1 cellular context compared by ENCODE assay signal in the genomic region with DNA sequence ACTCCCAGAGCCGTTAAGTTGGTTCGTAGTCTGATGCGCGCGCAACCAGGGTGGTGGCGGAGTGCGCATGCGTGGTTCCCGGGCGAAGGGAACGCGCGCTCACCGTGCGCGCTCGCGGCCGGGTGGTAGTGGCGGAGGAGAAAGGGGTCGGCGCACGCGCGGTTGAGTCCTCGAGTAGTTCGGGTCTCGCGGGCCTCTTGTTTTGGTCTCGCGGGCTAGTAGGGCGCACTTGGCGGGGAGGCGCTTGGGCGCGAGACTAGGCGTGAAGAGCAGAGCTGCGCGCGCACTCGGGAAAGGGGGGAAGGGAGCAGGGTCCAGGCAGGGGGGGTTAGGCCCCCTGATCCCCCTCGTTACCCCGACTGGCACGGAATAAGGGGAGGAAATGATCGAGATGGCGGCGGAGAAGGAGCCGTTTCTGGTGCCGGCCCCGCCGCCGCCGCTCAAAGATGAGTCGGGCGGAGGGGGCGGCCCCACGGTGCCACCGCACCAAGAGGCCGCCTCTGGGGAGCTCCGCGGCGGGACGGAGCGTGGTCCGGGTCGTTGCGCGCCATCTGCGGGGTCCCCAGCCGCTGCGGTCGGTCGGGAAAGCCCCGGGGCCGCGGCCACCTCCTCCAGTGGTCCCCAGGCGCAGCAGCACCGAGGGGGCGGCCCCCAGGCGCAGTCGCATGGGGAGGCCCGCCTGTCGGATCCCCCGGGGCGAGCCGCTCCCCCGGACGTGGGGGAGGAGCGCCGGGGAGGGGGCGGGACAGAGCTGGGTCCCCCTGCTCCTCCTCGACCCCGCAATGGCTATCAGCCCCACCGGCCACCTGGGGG.
TF ChIP-seq lines count a peak whose summit lies in the region.

A gene with protein sequence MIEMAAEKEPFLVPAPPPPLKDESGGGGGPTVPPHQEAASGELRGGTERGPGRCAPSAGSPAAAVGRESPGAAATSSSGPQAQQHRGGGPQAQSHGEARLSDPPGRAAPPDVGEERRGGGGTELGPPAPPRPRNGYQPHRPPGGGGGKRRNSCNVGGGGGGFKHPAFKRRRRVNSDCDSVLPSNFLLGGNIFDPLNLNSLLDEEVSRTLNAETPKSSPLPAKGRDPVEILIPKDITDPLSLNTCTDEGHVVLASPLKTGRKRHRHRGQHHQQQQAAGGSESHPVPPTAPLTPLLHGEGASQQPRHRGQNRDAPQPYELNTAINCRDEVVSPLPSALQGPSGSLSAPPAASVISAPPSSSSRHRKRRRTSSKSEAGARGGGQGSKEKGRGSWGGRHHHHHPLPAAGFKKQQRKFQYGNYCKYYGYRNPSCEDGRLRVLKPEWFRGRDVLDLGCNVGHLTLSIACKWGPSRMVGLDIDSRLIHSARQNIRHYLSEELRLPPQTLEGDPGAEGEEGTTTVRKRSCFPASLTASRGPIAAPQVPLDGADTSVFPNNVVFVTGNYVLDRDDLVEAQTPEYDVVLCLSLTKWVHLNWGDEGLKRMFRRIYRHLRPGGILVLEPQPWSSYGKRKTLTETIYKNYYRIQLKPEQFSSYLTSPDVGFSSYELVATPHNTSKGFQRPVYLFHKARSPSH (plus strand): TSS at position 195 of the 813 bp plus-strand sequence. CDS start 188 bp downstream, at position 383.

TF ChIP-seq in HepG2, 621 proteins besides CTCF, POLR2A, EP300 and RAD21 (continued from another document and continues in another):
- TF ChIP-seq, protein P1, sequence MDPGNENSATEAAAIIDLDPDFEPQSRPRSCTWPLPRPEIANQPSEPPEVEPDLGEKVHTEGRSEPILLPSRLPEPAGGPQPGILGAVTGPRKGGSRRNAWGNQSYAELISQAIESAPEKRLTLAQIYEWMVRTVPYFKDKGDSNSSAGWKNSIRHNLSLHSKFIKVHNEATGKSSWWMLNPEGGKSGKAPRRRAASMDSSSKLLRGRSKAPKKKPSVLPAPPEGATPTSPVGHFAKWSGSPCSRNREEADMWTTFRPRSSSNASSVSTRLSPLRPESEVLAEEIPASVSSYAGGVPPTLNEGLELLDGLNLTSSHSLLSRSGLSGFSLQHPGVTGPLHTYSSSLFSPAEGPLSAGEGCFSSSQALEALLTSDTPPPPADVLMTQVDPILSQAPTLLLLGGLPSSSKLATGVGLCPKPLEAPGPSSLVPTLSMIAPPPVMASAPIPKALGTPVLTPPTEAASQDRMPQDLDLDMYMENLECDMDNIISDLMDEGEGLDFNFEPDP (CRISPR knock-in tag; conservative IDR thresholded peaks at IDR 0.05), result no peak
- TF ChIP-seq GTF3A (CRISPR knock-in tag; conservative IDR thresholded peaks at IDR 0.05) (no peak), DNMT3B (CRISPR knock-in tag; conservative IDR thresholded peaks at IDR 0.05) (no peak), SOX5 (CRISPR knock-in tag; IDR thresholded peaks at IDR 0.05; ENCODE audit: borderline replicate concordance) (no peak), HNF4G (IDR thresholded peaks at IDR 0.05; ENCODE audit: borderline replicate concordance, low read depth, low read length) (no peak), HNF4G (CRISPR knock-in tag; IDR thresholded peaks at IDR 0.05; ENCODE audit: borderline replicate concordance, low read depth) (no peak), ZNF766 (CRISPR knock-in tag; IDR thresholded peaks at IDR 0.05; ENCODE audit: borderline replicate concordance) (peak; percentile 44; the same call in 1 of the 2 replicates), REXO4 (CRISPR knock-in tag; IDR thresholded peaks at IDR 0.05; ENCODE audit: borderline replicate concordance) (no peak), NKX3-1 (CRISPR knock-in tag; IDR thresholded peaks at IDR 0.05) (no peak; the same call in 1 of the 2 replicates), IRF2 (CRISPR knock-in tag; IDR thresholded peaks at IDR 0.05) (0 out of 2 replicates have a peak, but pooled peaks have one; percentile 30), ETV5 (CRISPR knock-in tag; IDR thresholded peaks at IDR 0.05; ENCODE audit: borderline replicate concordance) (no peak; the same call in 1 of the 2 replicates), ZNF205 (CRISPR knock-in tag; IDR thresholded peaks at IDR 0.05) (no peak; the same call in 1 of the 2 replicates), REL (CRISPR knock-in tag; conservative IDR thresholded peaks at IDR 0.05) (no peak), SMYD3 (CRISPR knock-in tag; IDR thresholded peaks at IDR 0.05) (no peak), HNRNPH1 (optimal IDR thresholded peaks at IDR 0.05; ENCODE audit: low read depth, low read length) (peak; percentile 5), ZFP1 (CRISPR knock-in tag; IDR thresholded peaks at IDR 0.05) (no peak), ZNF335 (CRISPR knock-in tag; IDR thresholded peaks at IDR 0.05) (no peak), ZNF878 (CRISPR knock-in tag; IDR thresholded peaks at IDR 0.05) (0 out of 2 replicates have a peak, but pooled peaks have one; percentile 21), ZSCAN31 (CRISPR knock-in tag; IDR thresholded peaks at IDR 0.05; ENCODE audit: low read depth) (0 out of 2 replicates have a peak, but pooled peaks have one; percentile 17), HMG20A (CRISPR knock-in tag; IDR thresholded peaks at IDR 0.05; ENCODE audit: borderline replicate concordance) (no peak), ZIK1 (CRISPR knock-in tag; IDR thresholded peaks at IDR 0.05; ENCODE audit: borderline replicate concordance, low read depth) (no peak), SNAPC4 (CRISPR knock-in tag; IDR thresholded peaks at IDR 0.05) (peak; percentile 81; the same call in 1 of the 2 replicates), KLF11 (CRISPR knock-in tag; IDR thresholded peaks at IDR 0.05) (no peak), NR2F1 (CRISPR knock-in tag; IDR thresholded peaks at IDR 0.05) (no peak), ZBTB46 (CRISPR knock-in tag; IDR thresholded peaks at IDR 0.05; ENCODE audit: borderline replicate concordance) (no peak), PHF8 (CRISPR knock-in tag; IDR thresholded peaks at IDR 0.05) (peak; percentile 57; the same call in 1 of the 2 replicates), ZNF724P (CRISPR knock-in tag; IDR thresholded peaks at IDR 0.05; ENCODE audit: borderline replicate concordance) (no peak; the same call in 1 of the 2 replicates), YEATS4 (CRISPR knock-in tag; IDR thresholded peaks at IDR 0.05; ENCODE audit: borderline replicate concordance) (peak; percentile 76), HNRNPLL (IDR thresholded peaks at IDR 0.05; ENCODE audit: low read depth, low read length, poor library complexity, severe bottlenecking) (no peak), NRL (CRISPR knock-in tag; IDR thresholded peaks at IDR 0.05; ENCODE audit: borderline replicate concordance) (no peak; the same call in 1 of the 2 replicates), ELF3 (CRISPR knock-in tag; IDR thresholded peaks at IDR 0.05) (no peak), MED8 (CRISPR knock-in tag; IDR thresholded peaks at IDR 0.05; ENCODE audit: insufficient replicate concordance) (no peak), NFATC3 (CRISPR knock-in tag; IDR thresholded peaks at IDR 0.05) (no peak), ZNF619 (CRISPR knock-in tag; IDR thresholded peaks at IDR 0.05) (no peak), FOXJ3 (CRISPR knock-in tag; IDR thresholded peaks at IDR 0.05; ENCODE audit: borderline replicate concordance) (no peak), TBL1XR1 (IDR thresholded peaks at IDR 0.05; ENCODE audit: borderline replicate concordance, low read length, partially characterized antibody) (no peak), MXI1 (IDR thresholded peaks at IDR 0.05; ENCODE audit: borderline replicate concordance, low read depth, low read length) (no peak), ADNP (CRISPR knock-in tag; IDR thresholded peaks at IDR 0.05) (no peak), ZNF44 (CRISPR knock-in tag; IDR thresholded peaks at IDR 0.05) (no peak), MXD3 (CRISPR knock-in tag; IDR thresholded peaks at IDR 0.05) (no peak), ZNF33A (CRISPR knock-in tag; IDR thresholded peaks at IDR 0.05; ENCODE audit: borderline replicate concordance) (no peak)
- TF ChIP-seq, protein P2, sequence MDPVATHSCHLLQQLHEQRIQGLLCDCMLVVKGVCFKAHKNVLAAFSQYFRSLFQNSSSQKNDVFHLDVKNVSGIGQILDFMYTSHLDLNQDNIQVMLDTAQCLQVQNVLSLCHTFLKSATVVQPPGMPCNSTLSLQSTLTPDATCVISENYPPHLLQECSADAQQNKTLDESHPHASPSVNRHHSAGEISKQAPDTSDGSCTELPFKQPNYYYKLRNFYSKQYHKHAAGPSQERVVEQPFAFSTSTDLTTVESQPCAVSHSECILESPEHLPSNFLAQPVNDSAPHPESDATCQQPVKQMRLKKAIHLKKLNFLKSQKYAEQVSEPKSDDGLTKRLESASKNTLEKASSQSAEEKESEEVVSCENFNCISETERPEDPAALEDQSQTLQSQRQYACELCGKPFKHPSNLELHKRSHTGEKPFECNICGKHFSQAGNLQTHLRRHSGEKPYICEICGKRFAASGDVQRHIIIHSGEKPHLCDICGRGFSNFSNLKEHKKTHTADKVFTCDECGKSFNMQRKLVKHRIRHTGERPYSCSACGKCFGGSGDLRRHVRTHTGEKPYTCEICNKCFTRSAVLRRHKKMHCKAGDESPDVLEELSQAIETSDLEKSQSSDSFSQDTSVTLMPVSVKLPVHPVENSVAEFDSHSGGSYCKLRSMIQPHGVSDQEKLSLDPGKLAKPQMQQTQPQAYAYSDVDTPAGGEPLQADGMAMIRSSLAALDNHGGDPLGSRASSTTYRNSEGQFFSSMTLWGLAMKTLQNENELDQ (CRISPR knock-in tag; IDR thresholded peaks at IDR 0.05; ENCODE audit: borderline replicate concordance), result no peak
- TF ChIP-seq, protein P3, sequence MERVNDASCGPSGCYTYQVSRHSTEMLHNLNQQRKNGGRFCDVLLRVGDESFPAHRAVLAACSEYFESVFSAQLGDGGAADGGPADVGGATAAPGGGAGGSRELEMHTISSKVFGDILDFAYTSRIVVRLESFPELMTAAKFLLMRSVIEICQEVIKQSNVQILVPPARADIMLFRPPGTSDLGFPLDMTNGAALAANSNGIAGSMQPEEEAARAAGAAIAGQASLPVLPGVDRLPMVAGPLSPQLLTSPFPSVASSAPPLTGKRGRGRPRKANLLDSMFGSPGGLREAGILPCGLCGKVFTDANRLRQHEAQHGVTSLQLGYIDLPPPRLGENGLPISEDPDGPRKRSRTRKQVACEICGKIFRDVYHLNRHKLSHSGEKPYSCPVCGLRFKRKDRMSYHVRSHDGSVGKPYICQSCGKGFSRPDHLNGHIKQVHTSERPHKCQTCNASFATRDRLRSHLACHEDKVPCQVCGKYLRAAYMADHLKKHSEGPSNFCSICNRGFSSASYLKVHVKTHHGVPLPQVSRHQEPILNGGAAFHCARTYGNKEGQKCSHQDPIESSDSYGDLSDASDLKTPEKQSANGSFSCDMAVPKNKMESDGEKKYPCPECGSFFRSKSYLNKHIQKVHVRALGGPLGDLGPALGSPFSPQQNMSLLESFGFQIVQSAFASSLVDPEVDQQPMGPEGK (CRISPR knock-in tag; IDR thresholded peaks at IDR 0.05), result peak; percentile 77
- TF ChIP-seq, protein P4, sequence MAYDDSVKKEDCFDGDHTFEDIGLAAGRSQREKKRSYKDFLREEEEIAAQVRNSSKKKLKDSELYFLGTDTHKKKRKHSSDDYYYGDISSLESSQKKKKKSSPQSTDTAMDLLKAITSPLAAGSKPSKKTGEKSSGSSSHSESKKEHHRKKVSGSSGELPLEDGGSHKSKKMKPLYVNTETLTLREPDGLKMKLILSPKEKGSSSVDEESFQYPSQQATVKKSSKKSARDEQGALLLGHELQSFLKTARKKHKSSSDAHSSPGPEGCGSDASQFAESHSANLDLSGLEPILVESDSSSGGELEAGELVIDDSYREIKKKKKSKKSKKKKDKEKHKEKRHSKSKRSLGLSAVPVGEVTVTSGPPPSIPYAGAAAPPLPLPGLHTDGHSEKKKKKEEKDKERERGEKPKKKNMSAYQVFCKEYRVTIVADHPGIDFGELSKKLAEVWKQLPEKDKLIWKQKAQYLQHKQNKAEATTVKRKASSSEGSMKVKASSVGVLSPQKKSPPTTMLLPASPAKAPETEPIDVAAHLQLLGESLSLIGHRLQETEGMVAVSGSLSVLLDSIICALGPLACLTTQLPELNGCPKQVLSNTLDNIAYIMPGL (CRISPR knock-in tag; IDR thresholded peaks at IDR 0.05; ENCODE audit: borderline replicate concordance in 1 of 2, low read depth in 1 of 2), result peak in 1 of 2 experiments; percentile 27; a peak in 2 of 4 replicates
